27 cellular contexts compared by ENCODE assay signal in the genomic region with DNA sequence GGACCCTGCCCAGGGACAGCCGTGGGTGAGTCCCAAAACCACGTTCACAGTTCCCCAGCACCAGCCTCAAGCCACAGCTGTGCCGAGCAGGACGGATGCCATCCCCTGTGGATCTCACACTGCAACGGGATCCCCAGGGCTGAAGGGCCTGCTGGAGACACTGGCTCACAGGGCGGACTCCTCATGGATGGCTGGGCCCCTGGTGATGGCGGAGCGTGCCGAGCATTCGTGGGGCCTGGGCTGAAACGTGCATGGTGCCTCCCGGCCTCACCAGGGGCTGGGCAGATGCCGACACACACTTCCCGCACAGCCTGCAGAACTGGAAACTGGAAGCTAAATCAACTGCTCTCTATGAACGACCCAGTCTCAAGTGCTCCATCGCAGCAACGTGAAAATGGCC. TPM values are rescaled to one million over a fixed set of nuclear protein-coding genes. Genes with fewer than 3 reads are reported as not detected.
A peak's percentile ranks its signal among the peaks of the same experiment; 100 is the strongest.
DNase-seq lines count a peak whose midpoint lies in the region; ATAC-seq, FAIRE-seq and TF ChIP-seq lines count a peak whose summit lies in the region.
"Had no signal": no experiment of that assay in that cellular context is flagged by ENCODE, and none has a peak within 500 bp of the region (broad histone marks: within the 10 kb centered on the region; RNA-seq: fewer than 3 reads in every experiment).

No MANE protein-coding gene starts in this region.

- no peak overlapping the region for H2BK120ac ChIP-seq in IMR-90 (ENCODE audit: low read depth, low read length)
- no peak overlapping the region for H2BK120ac ChIP-seq in H1 (replicated peaks; ENCODE audit: low read depth, low read length)

- H2BK5ac ChIP-seq in IMR-90 (ENCODE audit: low read depth, low read length, poor library complexity, severe bottlenecking) (no peak overlapping the region), H1 (ENCODE audit: low read depth, low read length) (no peak overlapping the region)

- dilution Hi-C loops in IMR-90 (cut with HindIII; ENCODE audit: low sequenced_read_pairs, unreplicated experiment), result no loop called here

- no peak for ATAC-seq in IMR-90 (ENCODE audit: low read depth)
- no peak for ATAC-seq in naive thymus-derived CD4-positive, alpha-beta T cell
- ATAC-seq: A549 had no signal

- H3K36me3 Mint-ChIP-seq in naive thymus-derived CD4-positive, alpha-beta T cell, result peaks cover 0 to 5% (median 0%) of the 10 kb centered on the region in 5 donors
- H3K36me3 Mint-ChIP-seq in HFFc6 (ENCODE audit: low read depth), result no peaks in the 10 kb centered on the region; the same call in 1 of the 2 replicates

- H4K8ac ChIP-seq in IMR-90 (ENCODE audit: low read depth in 2 of 2, low read length in 2 of 2) (no peak overlapping the region), H1 (ENCODE audit: extremely low read depth, insufficient read depth, low read length) (peak overlapping the region; percentile 71)

- H4K91ac ChIP-seq in IMR-90 (ENCODE audit: insufficient read depth, low read depth, low read length) (no peak overlapping the region), H1 (replicated peaks; ENCODE audit: insufficient read length, low read length) (no peak overlapping the region)

- H3K4me2 ChIP-seq in IMR-90 (ENCODE audit: low read depth, low read length) (no peak overlapping the region), H1 (ENCODE audit: insufficient read depth in 1 of 2, low read depth in 2 of 2, low read length in 2 of 2) (no peak overlapping the region)
- H3K4me2 ChIP-seq: A549; BLaER1 treated with 17β-estradiol and CSF1 and Interleukin-3, amounts not matched to agents 10 nM and 100 nM; KMS-11; PC-9 had no signal

- H3K36me3 ChIP-seq in IMR-90 (ENCODE audit: control insufficient read depth, insufficient read depth, low read length) (peaks cover 34% of the 10 kb centered on the region), H1 (ENCODE audit: control insufficient read depth in 2 of 4, insufficient read depth in 4 of 4, low read length in 3 of 4) (peaks cover 2 to 43% (median 6%) of the 10 kb centered on the region in 4 experiments; a peak in 6 of 8 replicates), left ventricle myocardium inferior (peaks cover 61% of the 10 kb centered on the region)
- peaks cover 0 to 94% (median 27%) of the 10 kb centered on the region in 3 experiments for H3K36me3 ChIP-seq in naive thymus-derived CD4-positive, alpha-beta T cell (ENCODE audit: control insufficient read depth in 2 of 3, insufficient read depth in 3 of 3, low read length in 3 of 3)

- TF ChIP-seq RAD21 in IMR-90 (IDR thresholded peaks at IDR 0.05; ENCODE audit: low read length) (no peak), H1 (IDR thresholded peaks at IDR 0.05 in 1 of 2, conservative IDR thresholded peaks at IDR 0.05 in 1 of 2; ENCODE audit: low read depth in 2 of 2, low read length in 2 of 2) (no peak)

- H2BK20ac ChIP-seq in IMR-90 (ENCODE audit: low read depth, low read length), result no peak overlapping the region
- no peak overlapping the region for H2BK20ac ChIP-seq in H1 (ENCODE audit: low read length)

- peaks cover 19 to 62% of the 10 kb centered on the region in 2 experiments for H3K79me2 ChIP-seq in H1 (ENCODE audit: control insufficient read depth in 1 of 2, insufficient read depth in 2 of 2, low read length in 2 of 2)

- H3K9me1 ChIP-seq in IMR-90 (ENCODE audit: insufficient read depth, low read length), result no peaks in the 10 kb centered on the region

- H3K4me1 ChIP-seq in IMR-90 (ENCODE audit: control insufficient read depth, insufficient read depth, low read length) (no peaks in the 10 kb centered on the region), H1 (replicated peaks in 1 of 4; ENCODE audit: control insufficient read depth in 3 of 4, insufficient read depth in 4 of 4, low read length in 3 of 4) (no peaks in the 10 kb centered on the region; a peak in 2 of 7 replicates), left ventricle myocardium inferior (peaks cover 28% of the 10 kb centered on the region)
- peaks cover 24 to 29% of the 10 kb centered on the region in 2 donors for H3K4me1 ChIP-seq in naive thymus-derived CD4-positive, alpha-beta T cell (ENCODE audit: control insufficient read depth in 2 of 2, insufficient read depth in 2 of 2, low read length in 2 of 2)
- H3K4me1 ChIP-seq: A549 had no signal

- TF ChIP-seq POLR2A in IMR-90 (IDR thresholded peaks at IDR 0.05; ENCODE audit: low read depth, low read length) (no peak), H1 (IDR thresholded peaks at IDR 0.05; ENCODE audit: control extremely low read depth in 1 of 2, low read depth in 2 of 2, low read length in 2 of 2) (no peak)

- H3K4me3 Mint-ChIP-seq in naive thymus-derived CD4-positive, alpha-beta T cell, result no peak overlapping the region
- no peak overlapping the region for H3K4me3 Mint-ChIP-seq in HFFc6
- H3K4me3 Mint-ChIP-seq: CD4-positive, alpha-beta T cell had no signal

- H3K56ac ChIP-seq in IMR-90 (ENCODE audit: extremely low read depth, insufficient read depth, low read length) (no peak overlapping the region), H1 (replicated peaks; ENCODE audit: insufficient read length, low read depth, low read length) (no peak overlapping the region)

- 83% methylated on average over 4 of the region's 17 CpGs; no CpG with 5 or more reads in 1 of the 2 experiments for WGBS in IMR-90 (ENCODE audit: extremely low coverage in 2 of 2, insufficient read length in 1 of 2), 2 experiments
- 94% methylated on average over 17 of the region's 17 CpGs; no CpG with 5 or more reads in 1 of the 2 experiments for WGBS in H1 (ENCODE audit: extremely low coverage in 1 of 2, insufficient coverage in 1 of 2, insufficient read length in 1 of 2, insufficient replicate concordance in 2 of 2, low coverage in 1 of 2, low lambda C conversion rate in 2 of 2, missing lambda C conversion rate in 1 of 2), 2 experiments

- H3K9me3 ChIP-seq in IMR-90 (ENCODE audit: control insufficient read depth, insufficient read depth, low read length) (no peaks in the 10 kb centered on the region), H1 (ENCODE audit: insufficient read depth in 2 of 2, low read depth in 1 of 2, low read length in 1 of 2) (no peaks in the 10 kb centered on the region), left ventricle myocardium inferior (replicated peaks) (no peaks in the 10 kb centered on the region)
- no peaks in the 10 kb centered on the region for H3K9me3 ChIP-seq in naive thymus-derived CD4-positive, alpha-beta T cell (ENCODE audit: control insufficient read depth in 2 of 3, low read length in 3 of 3)
- H3K9me3 ChIP-seq: A549; BLaER1 treated with 17β-estradiol and CSF1 and Interleukin-3, amounts not matched to agents 10 nM and 100 nM had no signal

- no peak overlapping the region for H3K23ac ChIP-seq in IMR-90 (ENCODE audit: low read depth, low read length)
- no peak overlapping the region for H3K23ac ChIP-seq in H1 (ENCODE audit: insufficient read length)

- H3K9me3 Mint-ChIP-seq in naive thymus-derived CD4-positive, alpha-beta T cell, result no peaks in the 10 kb centered on the region
- no peaks in the 10 kb centered on the region for H3K9me3 Mint-ChIP-seq in HFFc6
- H3K9me3 Mint-ChIP-seq: CD4-positive, alpha-beta T cell had no signal

- H3K27me3 ChIP-seq in IMR-90 (ENCODE audit: control insufficient read depth, insufficient read depth, low read length) (no peaks in the 10 kb centered on the region), H1 (replicated peaks in 1 of 4; ENCODE audit: control insufficient read depth in 3 of 4, extremely low read depth in 1 of 4, insufficient read depth in 3 of 4, low read length in 3 of 4) (no peaks in the 10 kb centered on the region), left ventricle myocardium inferior (ENCODE audit: low read depth) (no peaks in the 10 kb centered on the region)
- H3K27me3 ChIP-seq in naive thymus-derived CD4-positive, alpha-beta T cell (ENCODE audit: control insufficient read depth in 2 of 2, insufficient read depth in 2 of 2, low read length in 2 of 2), result no peaks in the 10 kb centered on the region
- H3K27me3 ChIP-seq: BLaER1 treated with 17β-estradiol and CSF1 and Interleukin-3, amounts not matched to agents 10 nM and 100 nM had no signal

- H3K9ac ChIP-seq in IMR-90 (ENCODE audit: low read depth, low read length), result no peak overlapping the region
- no peak overlapping the region for H3K9ac ChIP-seq in H1 (replicated peaks in 1 of 4; ENCODE audit: extremely low read depth in 1 of 4, low read depth in 3 of 4, low read length in 3 of 4)
- H3K9ac ChIP-seq: KMS-11 had no signal

- H2AK5ac ChIP-seq in IMR-90 (ENCODE audit: low read depth, low read length) (no peak overlapping the region), H1 (ENCODE audit: low read depth, low read length) (no peak overlapping the region)

- TF ChIP-seq CTCF in IMR-90 (conservative IDR thresholded peaks at IDR 0.05; ENCODE audit: low read depth, low read length) (no peak), H1 (IDR thresholded peaks at IDR 0.05; ENCODE audit: control extremely low read depth in 1 of 3, insufficient read depth in 1 of 3, low read depth in 1 of 3, low read length in 3 of 3) (no peak), HFFc6 (IDR thresholded peaks at IDR 0.05) (no peak), left ventricle myocardium inferior (IDR thresholded peaks at IDR 0.05; ENCODE audit: borderline replicate concordance) (no peak)

- DNase-seq in IMR-90 (no peak), H1 (ENCODE audit: low read depth in 1 of 2, low spot score in 2 of 2) (no peak), HFFc6 (no peak), posterior vena cava (ENCODE audit: low spot score) (no peak), left ventricle myocardium inferior (no peak)
- no peak for DNase-seq in naive thymus-derived CD4-positive, alpha-beta T cell
- no peak for DNase-seq in central memory CD4-positive, alpha-beta T cell
- DNase-seq: AML-193; CD4-positive, alpha-beta T cell; COR-L47; DMS53; H7; MM.1S; NCI-H2029; NCI-H446 treated with DMSO at 0.1 percent for 48 hours; NCI-H526; NCI-H82; NK-92 treated with Interleukin-12 subunit alpha and Interleukin-12 subunit beta, amount 100 ng/mL, for 24 hours; PC-9; SHP77 had no signal

- H2BK15ac ChIP-seq in IMR-90 (ENCODE audit: low read depth, low read length), result no peak overlapping the region
- H2BK15ac ChIP-seq in H1 (ENCODE audit: low read length), result no peak overlapping the region

- no peak overlapping the region for H3K27ac Mint-ChIP-seq in naive thymus-derived CD4-positive, alpha-beta T cell
- no peak overlapping the region for H3K27ac Mint-ChIP-seq in HFFc6
- H3K27ac Mint-ChIP-seq: CD4-positive, alpha-beta T cell had no signal

- H3K79me1 ChIP-seq in IMR-90 (ENCODE audit: low read depth in 1 of 2, low read length in 2 of 2) (peaks cover 0 to 41% of the 10 kb centered on the region in 2 experiments; a peak in 3 of 4 replicates), H1 (ENCODE audit: low read depth, low read length) (peaks cover 18% of the 10 kb centered on the region)

- H2AK9ac ChIP-seq in IMR-90 (replicated peaks; ENCODE audit: low read depth, low read length, poor library complexity), result peak overlapping the region; percentile 55

- in situ Hi-C loops in IMR-90 (cut with MboI; ENCODE audit: low sequenced_read_pairs), result no loop called here

- H2BK12ac ChIP-seq in H1 (ENCODE audit: low read depth, low read length), result no peak overlapping the region

- no peak overlapping the region for H2AFZ ChIP-seq in IMR-90 (replicated peaks; ENCODE audit: low read length, poor library complexity)
- H2AFZ ChIP-seq in H1 (ENCODE audit: low read length), result no peak overlapping the region
- H2AFZ ChIP-seq: PC-9 had no signal

- CTCF ChIA-PET in IMR-90 (lab: Yijun Ruan, JAX) (no interaction called here), H1 (lab: Charles Lee; ENCODE audit: partially characterized antibody) (no interaction called here)
- CTCF ChIA-PET in naive thymus-derived CD4-positive, alpha-beta T cell (lab: Charles Lee), result no interaction called here

- H3K4me3 ChIP-seq in IMR-90 (ENCODE audit: insufficient read depth, low read depth, low read length) (no peak overlapping the region), H1 (ENCODE audit: extremely low read depth in 1 of 4, insufficient read depth in 2 of 4, low read depth in 3 of 4, low read length in 4 of 4) (no peak overlapping the region), left ventricle myocardium inferior (no peak overlapping the region)
- no peak overlapping the region for H3K4me3 ChIP-seq in naive thymus-derived CD4-positive, alpha-beta T cell (ENCODE audit: low read length)
- H3K4me3 ChIP-seq: A549; BLaER1 treated with 17β-estradiol and CSF1 and Interleukin-3, amounts not matched to agents 10 nM and 100 nM; PC-9 had no signal

- peaks cover 7 to 46% (median 24%) of the 10 kb centered on the region in 7 donors for H3K4me1 Mint-ChIP-seq in naive thymus-derived CD4-positive, alpha-beta T cell
- no peaks in the 10 kb centered on the region for H3K4me1 Mint-ChIP-seq in HFFc6 (ENCODE audit: low read depth)

- intact Hi-C loops in IMR-90 (cut with micrococcal nuclease) (no loop called here), posterior vena cava (cut with DNase I) (no loop called here), left ventricle myocardium inferior (cut with micrococcal nuclease) (no loop called here)
- intact Hi-C loops in naive thymus-derived CD4-positive, alpha-beta T cell (cut with micrococcal nuclease), result no loop called here

- H3K27ac ChIP-seq in IMR-90 (ENCODE audit: insufficient read depth, low read length) (no peak overlapping the region), H1 (ENCODE audit: low read depth, low read length) (no peak overlapping the region), left ventricle myocardium inferior (replicated peaks) (no peak overlapping the region)
- H3K27ac ChIP-seq in naive thymus-derived CD4-positive, alpha-beta T cell (ENCODE audit: low read depth, low read length), result peak overlapping the region; percentile 14
- H3K27ac ChIP-seq: A549; BLaER1 treated with 17β-estradiol and CSF1 and Interleukin-3, amounts not matched to agents 10 nM and 100 nM; KMS-11; PC-9 had no signal

- no peak overlapping the region for H3K18ac ChIP-seq in IMR-90 (ENCODE audit: low read depth, low read length)
- no peak overlapping the region for H3K18ac ChIP-seq in H1 (ENCODE audit: extremely low read depth, low read length)

- H3K4ac ChIP-seq in IMR-90 (ENCODE audit: low read depth, low read length) (no peak overlapping the region), H1 (replicated peaks; ENCODE audit: insufficient read length, low read depth, low read length) (no peak overlapping the region)

- peaks cover 62% of the 10 kb centered on the region for H4K20me1 ChIP-seq in IMR-90 (ENCODE audit: insufficient read depth, low read length)
- H4K20me1 ChIP-seq in H1 (replicated peaks in 1 of 2; ENCODE audit: control insufficient read depth in 1 of 2, insufficient read depth in 2 of 2, low read length in 2 of 2), result peaks cover 39 to 43% of the 10 kb centered on the region in 2 experiments

- no TSS peak for BruUV-seq in IMR-90 (replicated peaks; lab: Mats Ljungman, UMichigan)

- no peaks in the 10 kb centered on the region for H3K23me2 ChIP-seq in H1 (ENCODE audit: low read depth, low read length)

- no peak overlapping the region for H4K5ac ChIP-seq in IMR-90 (ENCODE audit: low read depth, low read length)
- H4K5ac ChIP-seq in H1 (ENCODE audit: insufficient read length, low read depth, low read length), result no peak overlapping the region

- POLR2A ChIA-PET in IMR-90 (lab: Charles Lee; ENCODE audit: unreplicated experiment), result interaction anchor here (0.6 kb wide), 1 partner anchor 139 kb away, joined by 3 read pairs; no protein-coding TSS in a partner anchor
- POLR2A ChIA-PET in H1 (lab: Charles Lee; ENCODE audit: partially characterized antibody), result interaction anchor here (2.0 kb wide), 1 partner anchor 81 kb away, joined by 6 read pairs; a partner anchor contains a TSS
- POLR2A ChIA-PET in naive thymus-derived CD4-positive, alpha-beta T cell (lab: Charles Lee), result no interaction called here

- H3K14ac ChIP-seq in IMR-90 (replicated peaks; ENCODE audit: low read depth, low read length), result no peak overlapping the region
- no peak overlapping the region for H3K14ac ChIP-seq in H1 (ENCODE audit: insufficient read length)

- TF ChIP-seq EP300 in H1 (IDR thresholded peaks at IDR 0.05; ENCODE audit: borderline replicate concordance in 1 of 2, low read depth in 2 of 2, low read length in 2 of 2), result no peak

- no peak for FAIRE-seq in H1 (lab: Jason Lieb, UNC)
- FAIRE-seq: A549 had no signal

- H3K27me3 Mint-ChIP-seq in naive thymus-derived CD4-positive, alpha-beta T cell, result no peaks in the 10 kb centered on the region
- H3K27me3 Mint-ChIP-seq in HFFc6 (ENCODE audit: insufficient read depth), result no peaks in the 10 kb centered on the region
- H3K27me3 Mint-ChIP-seq: CD4-positive, alpha-beta T cell had no signal

RNA-seq across cellular contexts. Expression of a gene that starts 9.6 kb away (rescaled TPM):
- total RNA-seq in IMR-90 (2012; rRNA removed), result 7.0 and 8.6 TPM in 2 replicates
- 25.8 and 27.4 TPM in 2 replicates for polyA plus RNA-seq in IMR-90 (2012; rRNA removed)
- polyA plus RNA-seq in IMR-90 (2012; cell fraction: cytosol; rRNA removed), result 32.5 and 45.6 TPM in 2 replicates
- polyA plus RNA-seq in IMR-90 (2012; cell fraction: nucleus; rRNA removed; ENCODE audit: low replicate concordance), result 38.8 and 87.7 TPM in 2 replicates
- total RNA-seq in H1 (2021; fragmentation: NEBNext Ultra II Directional; extraction: Animal tissue kit (Norgen Biotek cat#: 25700)), result 64.7 and 68.0 TPM in 2 replicates
- 21.8 and 56.5 TPM in 2 replicates for polyA plus RNA-seq in H1 (2011; rRNA removed)
- 41.8 TPM for polyA plus RNA-seq in H1 (2011; cell fraction: cytosol; rRNA removed)
- 90.9 TPM for polyA plus RNA-seq in H1 (2011; cell fraction: nucleus; rRNA removed)
- polyA plus RNA-seq in H1 (2012, experiment 1 of 2), result 43.7 to 67.7 TPM (median 63.8 TPM) in 4 replicates
- 52.5 TPM for polyA plus RNA-seq in H1 (2012, experiment 2 of 2)
- 85.5 TPM for polyA plus RNA-seq in H1 (2013, experiment 1 of 2)
- polyA plus RNA-seq in H1 (2013, experiment 2 of 2), result 80.6 TPM
- 5.7 and 7.1 TPM in 2 replicates for polyA minus RNA-seq in H1 (2011; rRNA and poly(A)+ RNA removed)
- 31.9 TPM for polyA minus RNA-seq in H1 (2011; cell fraction: cytosol; rRNA and poly(A)+ RNA removed)
- 33.1 TPM for polyA minus RNA-seq in H1 (2011; cell fraction: nucleus; rRNA and poly(A)+ RNA removed)
- 100 to 1,000 TPM in 3 of 5 experiments, 10 to 100 TPM in 2; 75.1 to 110 (median 101) TPM for total RNA-seq in naive thymus-derived CD4-positive, alpha-beta T cell
- polyA plus RNA-seq in naive thymus-derived CD4-positive, alpha-beta T cell, result 10 to 100 TPM; 55.3 to 70.3 TPM
- total RNA-seq in HFFc6 (2021; fragmentation: NEBNext Ultra II Directional; extraction: Animal tissue kit (Norgen Biotek cat#: 25700)), result 10 to 100 TPM; 35.8 to 39.2 (median 38.2) TPM
- 10 to 100 TPM; 24.5 to 27.1 TPM for total RNA-seq in posterior vena cava
- total RNA-seq in left ventricle myocardium inferior, result 25.5 TPM

RNA-seq across cellular contexts. Expression of a gene that starts 13.7 kb away (rescaled TPM):
- not detected in 2 replicates for total RNA-seq in IMR-90 (2012; rRNA removed)
- polyA plus RNA-seq in IMR-90 (2012; rRNA removed), result 0.14 and 0.24 TPM in 2 replicates
- polyA plus RNA-seq in IMR-90 (2012; cell fraction: cytosol; rRNA removed), result 0.21 and 0.22 TPM in 2 replicates
- 0.40 and 2.1 TPM in 2 replicates for polyA plus RNA-seq in IMR-90 (2012; cell fraction: nucleus; rRNA removed; ENCODE audit: low replicate concordance)
- total RNA-seq in H1 (2021; fragmentation: NEBNext Ultra II Directional; extraction: Animal tissue kit (Norgen Biotek cat#: 25700)), result 1.7 and 1.9 TPM in 2 replicates
- polyA plus RNA-seq in H1 (2011; rRNA removed), result 0.44 and 0.99 TPM in 2 replicates
- 1.3 TPM for polyA plus RNA-seq in H1 (2011; cell fraction: cytosol; rRNA removed)
- 4.9 TPM for polyA plus RNA-seq in H1 (2011; cell fraction: nucleus; rRNA removed)
- 1.9 to 3.1 TPM (median 2.3 TPM) in 4 replicates for polyA plus RNA-seq in H1 (2012, experiment 1 of 2)
- polyA plus RNA-seq in H1 (2012, experiment 2 of 2), result 0.64 TPM
- 0.85 TPM for polyA plus RNA-seq in H1 (2013, experiment 1 of 2)
- polyA plus RNA-seq in H1 (2013, experiment 2 of 2), result 0.81 TPM
- polyA minus RNA-seq in H1 (2011; rRNA and poly(A)+ RNA removed), result 0.22 TPM in 1 of 2 replicates, not detected in the other
- polyA minus RNA-seq in H1 (2011; cell fraction: cytosol; rRNA and poly(A)+ RNA removed), result 0.73 TPM
- polyA minus RNA-seq in H1 (2011; cell fraction: nucleus; rRNA and poly(A)+ RNA removed), result 0.90 TPM
- 1 to 10 TPM in 2 of 5 experiments, under 1 TPM in 2, not detected in 1; 0.17 to 1.8 (median 0.95) TPM for total RNA-seq in naive thymus-derived CD4-positive, alpha-beta T cell
- polyA plus RNA-seq in naive thymus-derived CD4-positive, alpha-beta T cell, result not detected
- total RNA-seq in HFFc6 (2021; fragmentation: NEBNext Ultra II Directional; extraction: Animal tissue kit (Norgen Biotek cat#: 25700)), result under 1 TPM in 2 of 6 experiments, not detected in 4; 0.17 to 0.18 TPM
- under 1 TPM in 1 of 2 donors, not detected in 1; 0.37 TPM for total RNA-seq in posterior vena cava
- total RNA-seq in left ventricle myocardium inferior, result not detected
- total RNA-seq: Daoy, G401, H7, PC-9, RPMI7951 had no signal

RNA-seq across cellular contexts. Expression of a gene that starts 20.1 kb away (rescaled TPM):
- total RNA-seq in IMR-90 (2012; rRNA removed), result 9.9 and 10.3 TPM in 2 replicates
- 29.6 and 44.6 TPM in 2 replicates for polyA plus RNA-seq in IMR-90 (2012; rRNA removed)
- 13.8 and 22.8 TPM in 2 replicates for polyA plus RNA-seq in IMR-90 (2012; cell fraction: cytosol; rRNA removed)
- 96.1 and 272 TPM in 2 replicates for polyA plus RNA-seq in IMR-90 (2012; cell fraction: nucleus; rRNA removed; ENCODE audit: low replicate concordance)
- total RNA-seq in H1 (2021; fragmentation: NEBNext Ultra II Directional; extraction: Animal tissue kit (Norgen Biotek cat#: 25700)), result 110 and 111 TPM in 2 replicates
- 93.0 and 119 TPM in 2 replicates for polyA plus RNA-seq in H1 (2011; rRNA removed)
- polyA plus RNA-seq in H1 (2011; cell fraction: cytosol; rRNA removed), result 84.7 TPM
- polyA plus RNA-seq in H1 (2011; cell fraction: nucleus; rRNA removed), result 444 TPM
- 84.6 to 159 TPM (median 148 TPM) in 4 replicates for polyA plus RNA-seq in H1 (2012, experiment 1 of 2)
- 84.5 TPM for polyA plus RNA-seq in H1 (2012, experiment 2 of 2)
- polyA plus RNA-seq in H1 (2013, experiment 1 of 2), result 105 TPM
- polyA plus RNA-seq in H1 (2013, experiment 2 of 2), result 97.6 TPM
- polyA minus RNA-seq in H1 (2011; rRNA and poly(A)+ RNA removed), result 132 and 217 TPM in 2 replicates
- 86.2 TPM for polyA minus RNA-seq in H1 (2011; cell fraction: cytosol; rRNA and poly(A)+ RNA removed)
- polyA minus RNA-seq in H1 (2011; cell fraction: nucleus; rRNA and poly(A)+ RNA removed), result 105 TPM
- total RNA-seq in naive thymus-derived CD4-positive, alpha-beta T cell, result 100 to 1,000 TPM in 1 of 5 experiments, 10 to 100 TPM in 4; 61.2 to 105 (median 71.3) TPM
- 10 to 100 TPM; 37.4 to 51.8 TPM for polyA plus RNA-seq in naive thymus-derived CD4-positive, alpha-beta T cell
- 10 to 100 TPM; 29.9 to 44.2 (median 34.7) TPM for total RNA-seq in HFFc6 (2021; fragmentation: NEBNext Ultra II Directional; extraction: Animal tissue kit (Norgen Biotek cat#: 25700))
- 10 to 100 TPM; 25.6 to 30.7 TPM for total RNA-seq in posterior vena cava
- total RNA-seq in left ventricle myocardium inferior, result 54.3 TPM

RNA-seq across cellular contexts. Expression of a gene that starts 22.8 kb away (rescaled TPM):
- total RNA-seq in IMR-90 (2012; rRNA removed) (32.3 and 39.4 TPM in 2 replicates), posterior vena cava (100 to 1,000 TPM; 234 to 270 TPM), left ventricle myocardium inferior (56.1 TPM)
- polyA plus RNA-seq in IMR-90 (2012; rRNA removed) (76.9 and 107 TPM in 2 replicates), H1 (2011; rRNA removed) (11.8 and 18.4 TPM in 2 replicates)
- polyA plus RNA-seq in IMR-90 (2012; cell fraction: cytosol; rRNA removed), result 42.3 and 113 TPM in 2 replicates
- polyA plus RNA-seq in IMR-90 (2012; cell fraction: nucleus; rRNA removed; ENCODE audit: low replicate concordance), result 262 and 579 TPM in 2 replicates
- 7.5 and 8.1 TPM in 2 replicates for total RNA-seq in H1 (2021; fragmentation: NEBNext Ultra II Directional; extraction: Animal tissue kit (Norgen Biotek cat#: 25700))
- 15.2 TPM for polyA plus RNA-seq in H1 (2011; cell fraction: cytosol; rRNA removed)
- polyA plus RNA-seq in H1 (2011; cell fraction: nucleus; rRNA removed), result 40.2 TPM
- 4.8 to 11.0 TPM (median 9.1 TPM) in 4 replicates for polyA plus RNA-seq in H1 (2012, experiment 1 of 2)
- polyA plus RNA-seq in H1 (2012, experiment 2 of 2), result 6.6 TPM
- 5.0 TPM for polyA plus RNA-seq in H1 (2013, experiment 1 of 2)
- 4.6 TPM for polyA plus RNA-seq in H1 (2013, experiment 2 of 2)
- polyA minus RNA-seq in H1 (2011; rRNA and poly(A)+ RNA removed), result 1.9 and 2.3 TPM in 2 replicates
- 7.6 TPM for polyA minus RNA-seq in H1 (2011; cell fraction: cytosol; rRNA and poly(A)+ RNA removed)
- polyA minus RNA-seq in H1 (2011; cell fraction: nucleus; rRNA and poly(A)+ RNA removed), result 7.0 TPM
- total RNA-seq in naive thymus-derived CD4-positive, alpha-beta T cell, result 1 to 10 TPM; 3.1 to 6.4 (median 5.0) TPM
- 1 to 10 TPM; 2.7 to 2.8 TPM for polyA plus RNA-seq in naive thymus-derived CD4-positive, alpha-beta T cell
- total RNA-seq in HFFc6 (2021; fragmentation: NEBNext Ultra II Directional; extraction: Animal tissue kit (Norgen Biotek cat#: 25700)), result 100 to 1,000 TPM in 3 of 6 experiments, 10 to 100 TPM in 3; 97.1 to 123 (median 101) TPM

RNA-seq across cellular contexts. Expression of a gene that starts 41.8 kb away (rescaled TPM):
- total RNA-seq in IMR-90 (2012; rRNA removed) (not detected in 2 replicates), posterior vena cava (not detected), left ventricle myocardium inferior (not detected)
- polyA plus RNA-seq in IMR-90 (2012; rRNA removed) (not detected in 2 replicates), H1 (2011; rRNA removed) (0.09 TPM in 1 of 2 replicates, not detected in the other)
- polyA plus RNA-seq in IMR-90 (2012; cell fraction: cytosol; rRNA removed), result not detected in 2 replicates
- polyA plus RNA-seq in IMR-90 (2012; cell fraction: nucleus; rRNA removed; ENCODE audit: low replicate concordance), result not detected in 2 replicates
- not detected in 2 replicates for total RNA-seq in H1 (2021; fragmentation: NEBNext Ultra II Directional; extraction: Animal tissue kit (Norgen Biotek cat#: 25700))
- polyA plus RNA-seq in H1 (2011; cell fraction: cytosol; rRNA removed), result 0.18 TPM
- not detected for polyA plus RNA-seq in H1 (2011; cell fraction: nucleus; rRNA removed)
- polyA plus RNA-seq in H1 (2012, experiment 1 of 2), result not detected in 4 replicates
- not detected for polyA plus RNA-seq in H1 (2012, experiment 2 of 2)
- polyA plus RNA-seq in H1 (2013, experiment 1 of 2), result 0.04 TPM
- polyA plus RNA-seq in H1 (2013, experiment 2 of 2), result 0.07 TPM
- 0.22 TPM in 1 of 2 replicates, not detected in the other for polyA minus RNA-seq in H1 (2011; rRNA and poly(A)+ RNA removed)
- polyA minus RNA-seq in H1 (2011; cell fraction: cytosol; rRNA and poly(A)+ RNA removed), result not detected
- not detected for polyA minus RNA-seq in H1 (2011; cell fraction: nucleus; rRNA and poly(A)+ RNA removed)
- total RNA-seq in naive thymus-derived CD4-positive, alpha-beta T cell, result 1 to 10 TPM in 1 of 5 experiments, under 1 TPM in 1, not detected in 3; 0.27 to 2.1 TPM
- polyA plus RNA-seq in naive thymus-derived CD4-positive, alpha-beta T cell, result not detected
- total RNA-seq in HFFc6 (2021; fragmentation: NEBNext Ultra II Directional; extraction: Animal tissue kit (Norgen Biotek cat#: 25700)), result not detected
- total RNA-seq: CD4-positive, alpha-beta T cell; Daoy; G401; H7; PC-9; RPMI7951; SK-MEL-5 had no signal
